12 cellular contexts compared by ENCODE assay signal in the genomic region with DNA sequence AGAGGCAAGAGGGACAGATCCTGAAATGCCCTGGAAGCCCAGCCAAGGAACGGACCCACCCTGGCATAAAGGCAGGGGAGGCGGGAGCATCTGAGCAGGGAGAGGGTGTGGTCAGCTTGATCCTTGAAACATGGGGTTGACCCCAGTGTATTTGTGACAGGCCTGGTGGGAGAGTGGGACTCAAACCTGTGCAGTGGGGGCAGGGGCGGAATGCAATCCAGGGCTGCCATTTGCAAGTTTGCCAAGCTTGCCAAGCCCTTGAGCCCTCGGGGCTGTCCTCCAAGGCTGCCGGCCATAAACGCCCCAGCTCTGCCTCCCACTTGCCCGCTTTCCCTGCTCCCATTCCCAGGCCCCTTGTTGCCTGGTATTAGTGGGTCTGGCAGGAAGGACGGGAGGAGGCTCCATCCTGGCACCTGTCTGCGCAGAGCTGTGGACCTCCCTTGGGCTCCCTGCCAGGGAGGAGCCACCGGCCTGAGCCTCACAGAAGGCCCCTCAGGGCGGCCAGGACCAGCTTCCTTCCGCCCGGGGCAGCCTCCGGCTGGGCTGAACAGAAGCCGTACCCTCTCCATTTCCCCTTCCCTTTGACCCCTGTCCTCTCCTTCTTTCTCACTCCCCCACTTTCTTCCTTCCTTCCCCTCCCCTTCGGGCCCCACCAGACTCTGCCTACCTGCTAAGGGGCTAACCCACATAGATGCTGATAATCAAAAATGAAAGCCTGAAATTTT. TPM values are rescaled to one million over a fixed set of nuclear protein-coding genes. Genes with fewer than 3 reads are reported as not detected.
DNase-seq lines count a peak whose midpoint lies in the region; ATAC-seq and TF ChIP-seq lines count a peak whose summit lies in the region.
"Had no signal": no experiment of that assay in that cellular context is flagged by ENCODE, and none has a peak within 500 bp of the region (broad histone marks: within the 10 kb centered on the region; RNA-seq: fewer than 3 reads in every experiment).

No MANE protein-coding gene starts in this region.

- TF ChIP-seq CTCF in GM13976 (IDR thresholded peaks at IDR 0.05; ENCODE audit: borderline replicate concordance, control extremely low read depth, extremely low read depth, insufficient read depth, missing control alignments): no peak
- no peak for TF ChIP-seq CTCF in body of pancreas (IDR thresholded peaks at IDR 0.05)
- no peak for TF ChIP-seq CTCF in GM10266 (IDR thresholded peaks at IDR 0.05; ENCODE audit: control insufficient read depth, insufficient read depth, low read depth, missing control alignments)
- TF ChIP-seq CTCF in GM23338 (conservative IDR thresholded peaks at IDR 0.05; ENCODE audit: low read depth in 2 of 2): no peak

- H3K4me3 ChIP-seq in BLaER1: no peak overlapping the region
- peak overlapping the region in 1 of 2 donors; percentile 51 for H3K4me3 ChIP-seq in mucosa of rectum (ENCODE audit: low read length in 2 of 2)
- H3K4me3 ChIP-seq in body of pancreas: no peak overlapping the region
- no peak overlapping the region for H3K4me3 ChIP-seq in GM23338

- H3K4me1 ChIP-seq in BLaER1 (peaks cover 86% of the 10 kb centered on the region), mucosa of rectum (ENCODE audit: control insufficient read depth in 2 of 2, insufficient read depth in 2 of 2, low read length in 2 of 2) (peaks cover 16 to 39% of the 10 kb centered on the region in 2 donors), body of pancreas (peaks cover 9% of the 10 kb centered on the region), GM23338 (ENCODE audit: insufficient read depth) (no peaks in the 10 kb centered on the region)

- intact Hi-C loops in activated T-helper 2 cell treated with anti-CD3 and anti-CD28 coated beads, Interferon-gamma antibody, Interleukin-2, Interleukin-4, amounts not matched to agents 10 μg/mL and 5 μg/mL and 100 μg/mL, durations not matched to agents 14 hours and 24 hours and 36 hours (cut with micrococcal nuclease): no loop called here
- intact Hi-C loops in body of pancreas (cut with DNase I): no loop called here

- H3K36me3 ChIP-seq in BLaER1 (peaks cover 5% of the 10 kb centered on the region; the same call in 1 of the 2 replicates), mucosa of rectum (ENCODE audit: control insufficient read depth in 2 of 2, insufficient read depth in 2 of 2, low read length in 2 of 2) (no peaks in the 10 kb centered on the region), body of pancreas (replicated peaks in 1 of 2; ENCODE audit: insufficient read depth in 1 of 2, low read depth in 2 of 2) (no peaks in the 10 kb centered on the region), GM23338 (ENCODE audit: insufficient read depth) (no peaks in the 10 kb centered on the region)

- H3K79me2 ChIP-seq in GM23338 (replicated peaks; ENCODE audit: insufficient read depth): no peaks in the 10 kb centered on the region; the same call in 1 of the 2 replicates

- H2AFZ ChIP-seq in GM23338: no peak overlapping the region

- no peak for TF ChIP-seq POLR2A in body of pancreas (IDR thresholded peaks at IDR 0.05)

- no peaks in the 10 kb centered on the region for H3K9me3 Mint-ChIP-seq in activated T-helper 2 cell treated with anti-CD3 and anti-CD28 coated beads, Interferon-gamma antibody, Interleukin-2, Interleukin-4, amounts not matched to agents 10 μg/mL and 5 μg/mL and 100 μg/mL, durations not matched to agents 14 hours and 24 hours and 36 hours
- no peaks in the 10 kb centered on the region for H3K9me3 Mint-ChIP-seq in GM23338
- H3K9me3 Mint-ChIP-seq: neural crest cell had no signal

- H3K27me3 Mint-ChIP-seq in activated T-helper 2 cell treated with anti-CD3 and anti-CD28 coated beads, Interferon-gamma antibody, Interleukin-2, Interleukin-4, amounts not matched to agents 10 μg/mL and 5 μg/mL and 100 μg/mL, durations not matched to agents 14 hours and 24 hours and 36 hours (ENCODE audit: low read depth): no peaks in the 10 kb centered on the region
- peaks cover 4% of the 10 kb centered on the region for H3K27me3 Mint-ChIP-seq in GM23338 (ENCODE audit: insufficient read depth, low read depth, poor library complexity)

- H3K9me3 ChIP-seq in BLaER1: no peaks in the 10 kb centered on the region
- no peaks in the 10 kb centered on the region for H3K9me3 ChIP-seq in mucosa of rectum (ENCODE audit: control insufficient read depth in 2 of 2, low read length in 2 of 2)
- H3K9me3 ChIP-seq in body of pancreas: no peaks in the 10 kb centered on the region

- H4K20me1 ChIP-seq in BLaER1 (no peaks in the 10 kb centered on the region), GM23338 (replicated peaks; ENCODE audit: insufficient read depth) (no peaks in the 10 kb centered on the region; the same call in 1 of the 2 replicates)

- in situ Hi-C loops in GM13976 (cut with MboI; ENCODE audit: low sequenced_read_pairs, unreplicated experiment): no loop called here

- H3K9ac ChIP-seq in BLaER1 (0 out of 2 replicates have a peak overlapping the region, but pooled peaks have one; percentile 48), mucosa of rectum (ENCODE audit: low read depth in 1 of 2, low read length in 2 of 2) (peak overlapping the region in 1 of 2 donors; percentile 70)

- no peaks in the 10 kb centered on the region for H3F3A ChIP-seq in GM23338 (replicated peaks; ENCODE audit: low read depth)

- peak overlapping the region; percentile 92 for H3K27ac Mint-ChIP-seq in activated T-helper 2 cell treated with anti-CD3 and anti-CD28 coated beads, Interferon-gamma antibody, Interleukin-2, Interleukin-4, amounts not matched to agents 10 μg/mL and 5 μg/mL and 100 μg/mL, durations not matched to agents 14 hours and 24 hours and 36 hours
- no peak overlapping the region; the same call in 1 of the 2 replicates for H3K27ac Mint-ChIP-seq in GM23338

- H3K4me1 Mint-ChIP-seq in activated T-helper 2 cell treated with anti-CD3 and anti-CD28 coated beads, Interferon-gamma antibody, Interleukin-2, Interleukin-4, amounts not matched to agents 10 μg/mL and 5 μg/mL and 100 μg/mL, durations not matched to agents 14 hours and 24 hours and 36 hours (ENCODE audit: low read depth): peaks cover 79% of the 10 kb centered on the region
- peaks cover 24% of the 10 kb centered on the region for H3K4me1 Mint-ChIP-seq in GM23338

- H3K9me2 ChIP-seq in GM23338 (ENCODE audit: insufficient read depth): no peaks in the 10 kb centered on the region

- peak overlapping the region; percentile 58 for H3K4me3 Mint-ChIP-seq in activated T-helper 2 cell treated with anti-CD3 and anti-CD28 coated beads, Interferon-gamma antibody, Interleukin-2, Interleukin-4, amounts not matched to agents 10 μg/mL and 5 μg/mL and 100 μg/mL, durations not matched to agents 14 hours and 24 hours and 36 hours (ENCODE audit: low read depth)
- no peak overlapping the region for H3K4me3 Mint-ChIP-seq in GM23338
- H3K4me3 Mint-ChIP-seq: neural crest cell had no signal

- H3K27me3 ChIP-seq in BLaER1 (no peaks in the 10 kb centered on the region), mucosa of rectum (ENCODE audit: control insufficient read depth in 2 of 2, insufficient read depth in 2 of 2, low read length in 2 of 2) (no peaks in the 10 kb centered on the region), body of pancreas (no peaks in the 10 kb centered on the region), GM23338 (ENCODE audit: insufficient read depth) (no peaks in the 10 kb centered on the region)

- no peak for ATAC-seq in body of pancreas
- no peak for ATAC-seq in HG03432 (IDR thresholded peaks at IDR 0.05; ENCODE audit: unreplicated experiment)
- ATAC-seq in GM23338: no peak

- peak overlapping the region; percentile 77 for H3K4me2 ChIP-seq in BLaER1
- H3K4me2 ChIP-seq in GM23338: no peak overlapping the region

- DNase-seq in GM13976 (ENCODE audit: low spot score): peak; percentile 17
- DNase-seq in activated T-helper 2 cell treated with anti-CD3 and anti-CD28 coated beads, Interferon-gamma antibody, Interleukin-2, Interleukin-4, amounts not matched to agents 10 μg/mL and 5 μg/mL and 100 μg/mL, durations not matched to agents 14 hours and 24 hours and 36 hours (ENCODE audit: low spot score): no peak
- DNase-seq in body of pancreas: no peak
- DNase-seq in GM10266 (ENCODE audit: extremely low spot score): no peak
- no peak for DNase-seq in GM23338 (ENCODE audit: low spot score)
- DNase-seq: DMS 273 treated with DMSO at 0.1 percent for 48 hours, NCI-H774 had no signal

- 71 to 89% methylated on average over 9 to 16 of the region's 16 CpGs for WGBS in body of pancreas, 2 donors

- H3K27ac ChIP-seq in BLaER1 (peak overlapping the region; percentile 60), mucosa of rectum (ENCODE audit: low read depth in 2 of 2, low read length in 2 of 2) (peak overlapping the region; percentile 58 to 84), body of pancreas (no peak overlapping the region), GM23338 (ENCODE audit: low read depth) (no peak overlapping the region)

- H3K36me3 Mint-ChIP-seq in activated T-helper 2 cell treated with anti-CD3 and anti-CD28 coated beads, Interferon-gamma antibody, Interleukin-2, Interleukin-4, amounts not matched to agents 10 μg/mL and 5 μg/mL and 100 μg/mL, durations not matched to agents 14 hours and 24 hours and 36 hours (ENCODE audit: low read depth): peaks cover 3% of the 10 kb centered on the region
- H3K36me3 Mint-ChIP-seq in GM23338 (ENCODE audit: low read depth): no peaks in the 10 kb centered on the region

RNA-seq across cellular contexts. Expression of gene S100P, which starts 0.7 kb away (rescaled TPM):
- 3.4 and 5.8 TPM in 2 replicates for total RNA-seq in activated T-helper 2 cell treated with anti-CD3 and anti-CD28 coated beads, Interferon-gamma antibody, Interleukin-2, Interleukin-4, amounts not matched to agents 10 μg/mL and 5 μg/mL and 100 μg/mL, durations not matched to agents 14 hours and 24 hours and 36 hours
- total RNA-seq in body of pancreas: 1 to 10 TPM in 1 of 2 donors, not detected in 1; 1.0 TPM
- total RNA-seq in GM23338 (2014; rRNA removed; shearing (Covaris generic)): 0.43 TPM in 1 of 2 replicates, not detected in the other
- 0.32 TPM in 1 of 2 replicates, not detected in the other for polyA plus RNA-seq in GM23338 (2016; fragmentation: Nextera tagmentation; extraction: Ambion mirVana)
- total RNA-seq: M059J, neural crest cell had no signal

RNA-seq across cellular contexts. Expression of gene MRFAP1L1, which starts 15.3 kb away (rescaled TPM):
- total RNA-seq in activated T-helper 2 cell treated with anti-CD3 and anti-CD28 coated beads, Interferon-gamma antibody, Interleukin-2, Interleukin-4, amounts not matched to agents 10 μg/mL and 5 μg/mL and 100 μg/mL, durations not matched to agents 14 hours and 24 hours and 36 hours: 46.6 and 49.6 TPM in 2 replicates
- 10 to 100 TPM; 34.3 to 44.1 TPM for total RNA-seq in body of pancreas
- 58.2 and 61.6 TPM in 2 replicates for total RNA-seq in GM23338 (2014; rRNA removed; shearing (Covaris generic))
- polyA plus RNA-seq in GM23338 (2016; fragmentation: Nextera tagmentation; extraction: Ambion mirVana): 63.4 and 73.8 TPM in 2 replicates

RNA-seq across cellular contexts. Expression of gene BLOC1S4, which starts 21.6 kb away (rescaled TPM):
- 18.2 and 20.8 TPM in 2 replicates for total RNA-seq in activated T-helper 2 cell treated with anti-CD3 and anti-CD28 coated beads, Interferon-gamma antibody, Interleukin-2, Interleukin-4, amounts not matched to agents 10 μg/mL and 5 μg/mL and 100 μg/mL, durations not matched to agents 14 hours and 24 hours and 36 hours
- 10 to 100 TPM; 16.5 to 17.1 TPM for total RNA-seq in body of pancreas
- 33.7 and 35.2 TPM in 2 replicates for total RNA-seq in GM23338 (2014; rRNA removed; shearing (Covaris generic))
- polyA plus RNA-seq in GM23338 (2016; fragmentation: Nextera tagmentation; extraction: Ambion mirVana): 23.9 and 26.5 TPM in 2 replicates

RNA-seq across cellular contexts. Expression of gene MRFAP1, which starts 53.9 kb away (rescaled TPM):
- total RNA-seq in activated T-helper 2 cell treated with anti-CD3 and anti-CD28 coated beads, Interferon-gamma antibody, Interleukin-2, Interleukin-4, amounts not matched to agents 10 μg/mL and 5 μg/mL and 100 μg/mL, durations not matched to agents 14 hours and 24 hours and 36 hours: 105 TPM in 2 replicates
- total RNA-seq in body of pancreas: 100 to 1,000 TPM in 1 of 2 donors, 10 to 100 TPM in 1; 97.9 to 115 TPM
- total RNA-seq in GM23338 (2014; rRNA removed; shearing (Covaris generic)): 154 and 168 TPM in 2 replicates
- polyA plus RNA-seq in GM23338 (2016; fragmentation: Nextera tagmentation; extraction: Ambion mirVana): 272 and 288 TPM in 2 replicates

Comparison
In these comparisons a context has a peak if more than half of its experiments do, and no peak if none do; other contexts are left out.
1. H3K27ac ChIP-seq: peak in BLaER1 (single experiment) and mucosa of rectum (2 of 2); none in body of pancreas (0 of 4) and GM23338 (single experiment).